Comparison of ENCODE assay signal across 8 cellular contexts in genomic region chr10:86711237-86711956, GRCh38. TPM values are rescaled to one million over a fixed set of nuclear protein-coding genes. Genes with fewer than 3 reads are reported as not detected.
A peak's percentile ranks its signal among the peaks of the same experiment; 100 is the strongest.
DNase-seq lines count a peak whose midpoint lies in the region; ATAC-seq, FAIRE-seq and TF ChIP-seq lines count a peak whose summit lies in the region.

No MANE protein-coding gene starts in this region.

- H4K20me1 ChIP-seq in neural cell (ENCODE audit: insufficient read depth) = no peaks in the 10 kb centered on the region

- intact Hi-C loops in activated T-helper 2 cell treated with anti-CD3 and anti-CD28 coated beads, Interferon-gamma antibody, Interleukin-2, Interleukin-4, amounts not matched to agents 10 μg/mL and 5 μg/mL and 100 μg/mL, durations not matched to agents 14 hours and 24 hours and 36 hours (cut with micrococcal nuclease) = loop anchor here (1.0 to 5.0 kb wide), 3 partner anchors 45 to 251 kb away; partner anchors contain the start of gene BMPR1A

- no peaks in the 10 kb centered on the region for H3K79me2 ChIP-seq in neural cell (replicated peaks; ENCODE audit: insufficient read depth, low read length)

- FAIRE-seq in RCC 7860 (lab: Jason Lieb, UNC) = no peak

- no peaks in the 10 kb centered on the region for H3K9me2 ChIP-seq in neural cell (ENCODE audit: insufficient read depth, low read length)

- peak overlapping the region; percentile 65 for H2AFZ ChIP-seq in neural cell (ENCODE audit: low read depth, low read length)

- peak overlapping the region; percentile 95 for H3K27ac Mint-ChIP-seq in activated T-helper 2 cell treated with anti-CD3 and anti-CD28 coated beads, Interferon-gamma antibody, Interleukin-2, Interleukin-4, amounts not matched to agents 10 μg/mL and 5 μg/mL and 100 μg/mL, durations not matched to agents 14 hours and 24 hours and 36 hours
- H3K27ac Mint-ChIP-seq in stimulated activated naive CD8-positive, alpha-beta T cell treated with anti-CD3 and anti-CD28 coated beads, Interleukin-15, amount 100 ng/mL, for 72 hours = peak overlapping the region; percentile 98

- TF ChIP-seq CTCF in fibroblast of the aortic adventitia (IDR thresholded peaks at IDR 0.05; ENCODE audit: insufficient read depth, low read length) (peak; percentile 69), neural cell (IDR thresholded peaks at IDR 0.05; ENCODE audit: poor library complexity, severe bottlenecking) (peak; percentile 86)

- ATAC-seq in GM21526 (IDR thresholded peaks at IDR 0.05; ENCODE audit: low FRiP score, unreplicated experiment) = peak; percentile 82
- peak; percentile 89 for ATAC-seq in stimulated activated naive CD8-positive, alpha-beta T cell treated with anti-CD3 and anti-CD28 coated beads, Interleukin-15, amount 100 ng/mL, for 72 hours

- peak overlapping the region; percentile 61 for H3K9ac ChIP-seq in neural cell (ENCODE audit: low read length)

- H3K4me2 ChIP-seq in neural cell (ENCODE audit: low read length) = no peak overlapping the region

- H3F3A ChIP-seq in neural cell (ENCODE audit: insufficient read depth, low read length, poor library complexity, severe bottlenecking) = no peaks in the 10 kb centered on the region

- DNase-seq in DMS79 (lab: John Stamatoyannopoulos, UW) = peak; percentile 30
- peak; percentile 92 for DNase-seq in HuH-7 (ENCODE audit: low spot score)
- DNase-seq in RCC 7860 (ENCODE audit: low spot score) = peak; percentile 74
- peak; percentile 81 for DNase-seq in activated T-helper 2 cell treated with anti-CD3 and anti-CD28 coated beads, Interferon-gamma antibody, Interleukin-2, Interleukin-4, amounts not matched to agents 10 μg/mL and 5 μg/mL and 100 μg/mL, durations not matched to agents 14 hours and 24 hours and 36 hours (ENCODE audit: low spot score)
- DNase-seq in fibroblast of the aortic adventitia (ENCODE audit: low read depth) = peak; percentile 87
- peak; percentile 89 to 90 for DNase-seq in stimulated activated naive CD8-positive, alpha-beta T cell treated with anti-CD3 and anti-CD28 coated beads, Interleukin-15, amount 100 ng/mL, for 72 hours

- no peaks in the 10 kb centered on the region for H3K9me3 Mint-ChIP-seq in activated T-helper 2 cell treated with anti-CD3 and anti-CD28 coated beads, Interferon-gamma antibody, Interleukin-2, Interleukin-4, amounts not matched to agents 10 μg/mL and 5 μg/mL and 100 μg/mL, durations not matched to agents 14 hours and 24 hours and 36 hours
- no peaks in the 10 kb centered on the region for H3K9me3 Mint-ChIP-seq in stimulated activated naive CD8-positive, alpha-beta T cell treated with anti-CD3 and anti-CD28 coated beads, Interleukin-15, amount 100 ng/mL, for 72 hours

- TF ChIP-seq RAD21 in neural cell (conservative IDR thresholded peaks at IDR 0.05) = peak; percentile 70

- TF ChIP-seq EP300 in neural cell (conservative IDR thresholded peaks at IDR 0.05; ENCODE audit: poor library complexity, severe bottlenecking) = no peak

- H3K4me1 Mint-ChIP-seq in activated T-helper 2 cell treated with anti-CD3 and anti-CD28 coated beads, Interferon-gamma antibody, Interleukin-2, Interleukin-4, amounts not matched to agents 10 μg/mL and 5 μg/mL and 100 μg/mL, durations not matched to agents 14 hours and 24 hours and 36 hours (ENCODE audit: low read depth) = peaks cover 10% of the 10 kb centered on the region
- H3K4me1 Mint-ChIP-seq in stimulated activated naive CD8-positive, alpha-beta T cell treated with anti-CD3 and anti-CD28 coated beads, Interleukin-15, amount 100 ng/mL, for 72 hours = peaks cover 27% of the 10 kb centered on the region

- no peaks in the 10 kb centered on the region for H3K36me3 Mint-ChIP-seq in activated T-helper 2 cell treated with anti-CD3 and anti-CD28 coated beads, Interferon-gamma antibody, Interleukin-2, Interleukin-4, amounts not matched to agents 10 μg/mL and 5 μg/mL and 100 μg/mL, durations not matched to agents 14 hours and 24 hours and 36 hours (ENCODE audit: low read depth)

- H3K9me3 ChIP-seq in neural cell (ENCODE audit: low read length) = no peaks in the 10 kb centered on the region

- no peaks in the 10 kb centered on the region for H3K27me3 Mint-ChIP-seq in activated T-helper 2 cell treated with anti-CD3 and anti-CD28 coated beads, Interferon-gamma antibody, Interleukin-2, Interleukin-4, amounts not matched to agents 10 μg/mL and 5 μg/mL and 100 μg/mL, durations not matched to agents 14 hours and 24 hours and 36 hours (ENCODE audit: low read depth)
- H3K27me3 Mint-ChIP-seq in stimulated activated naive CD8-positive, alpha-beta T cell treated with anti-CD3 and anti-CD28 coated beads, Interleukin-15, amount 100 ng/mL, for 72 hours = no peaks in the 10 kb centered on the region

- H3K4me3 ChIP-seq in fibroblast of the aortic adventitia (ENCODE audit: low read depth, low read length) = peak overlapping the region; percentile 68
- H3K4me3 ChIP-seq in neural cell (ENCODE audit: low read length) = peak overlapping the region; percentile 65

- H3K36me3 ChIP-seq in neural cell (ENCODE audit: insufficient read depth, low read length) = no peaks in the 10 kb centered on the region

- no peak overlapping the region for H3K27ac ChIP-seq in neural cell (ENCODE audit: low read length)

- peaks cover 5% of the 10 kb centered on the region for H3K27me3 ChIP-seq in neural cell (ENCODE audit: insufficient read depth, low read depth, low read length)

- peak overlapping the region; percentile 82 for H3K4me3 Mint-ChIP-seq in activated T-helper 2 cell treated with anti-CD3 and anti-CD28 coated beads, Interferon-gamma antibody, Interleukin-2, Interleukin-4, amounts not matched to agents 10 μg/mL and 5 μg/mL and 100 μg/mL, durations not matched to agents 14 hours and 24 hours and 36 hours (ENCODE audit: low read depth)
- H3K4me3 Mint-ChIP-seq in stimulated activated naive CD8-positive, alpha-beta T cell treated with anti-CD3 and anti-CD28 coated beads, Interleukin-15, amount 100 ng/mL, for 72 hours = peak overlapping the region; percentile 93 to 99

TF ChIP-seq in neural cell, 6 proteins besides CTCF, POLR2A, EP300 and RAD21:
- TF ChIP-seq SMC3 (conservative IDR thresholded peaks at IDR 0.05; ENCODE audit: poor library complexity) (peak; percentile 81), EZH2 (IDR thresholded peaks at IDR 0.05; ENCODE audit: borderline replicate concordance, insufficient read depth, low read length, poor library complexity, severe bottlenecking) (no peak), POLR2AphosphoS5 (IDR thresholded peaks at IDR 0.05) (peak; percentile 26), REST (IDR thresholded peaks at IDR 0.05; ENCODE audit: borderline replicate concordance) (no peak), TAF1 (IDR thresholded peaks at IDR 0.05; ENCODE audit: low read depth) (no peak), MXI1 (conservative IDR thresholded peaks at IDR 0.05; ENCODE audit: poor library complexity, severe bottlenecking) (peak; percentile 20)
TF ChIP-seq in neural cell: peak in this region for 3.

RNA-seq across cellular contexts. Expression of gene LDB3, which starts 43.1 kb away (rescaled TPM):
- total RNA-seq in activated T-helper 2 cell treated with anti-CD3 and anti-CD28 coated beads, Interferon-gamma antibody, Interleukin-2, Interleukin-4, amounts not matched to agents 10 μg/mL and 5 μg/mL and 100 μg/mL, durations not matched to agents 14 hours and 24 hours and 36 hours = 0.05 TPM in 1 of 2 replicates, not detected in the other
- total RNA-seq in fibroblast of the aortic adventitia (ENCODE audit: low replicate concordance) = under 0.01 TPM in 1 of 2 replicates, not detected in the other
- 0.12 TPM in 1 of 2 replicates, not detected in the other for polyA plus RNA-seq in neural cell
- polyA minus RNA-seq in neural cell = not detected in 2 replicates

RNA-seq across cellular contexts. Expression of gene BMPR1A, which starts 45.0 kb away (rescaled TPM):
- total RNA-seq in activated T-helper 2 cell treated with anti-CD3 and anti-CD28 coated beads, Interferon-gamma antibody, Interleukin-2, Interleukin-4, amounts not matched to agents 10 μg/mL and 5 μg/mL and 100 μg/mL, durations not matched to agents 14 hours and 24 hours and 36 hours = 11.2 and 11.9 TPM in 2 replicates
- total RNA-seq in fibroblast of the aortic adventitia (ENCODE audit: low replicate concordance) = 57.8 and 74.7 TPM in 2 replicates
- 27.7 and 29.9 TPM in 2 replicates for polyA plus RNA-seq in neural cell
- polyA minus RNA-seq in neural cell = 60.9 and 64.1 TPM in 2 replicates

RNA-seq across cellular contexts. Expression of gene OPN4, which starts 57.0 kb away (rescaled TPM):
- total RNA-seq in activated T-helper 2 cell treated with anti-CD3 and anti-CD28 coated beads, Interferon-gamma antibody, Interleukin-2, Interleukin-4, amounts not matched to agents 10 μg/mL and 5 μg/mL and 100 μg/mL, durations not matched to agents 14 hours and 24 hours and 36 hours = not detected in 2 replicates
- not detected in 2 replicates for total RNA-seq in fibroblast of the aortic adventitia (ENCODE audit: low replicate concordance)
- not detected in 2 replicates for polyA plus RNA-seq in neural cell
- not detected in 2 replicates for polyA minus RNA-seq in neural cell

Comparison
In these comparisons a context has a peak if more than half of its experiments do, and no peak if none do; other contexts are left out.
1. DNase-seq: peak in every context shown above with its lines; median percentile 92 in HuH-7; 90 in stimulated activated naive CD8-positive, alpha-beta T cell treated with anti-CD3 and anti-CD28 coated beads, Interleukin-15, amount 100 ng/mL, for 72 hours; 87 in fibroblast of the aortic adventitia; 81 in activated T-helper 2 cell treated with anti-CD3 and anti-CD28 coated beads, Interferon-gamma antibody, Interleukin-2, Interleukin-4, amounts not matched to agents 10 μg/mL and 5 μg/mL and 100 μg/mL, durations not matched to agents 14 hours and 24 hours and 36 hours; 74 in RCC 7860; 30 in DMS79.